9 cellular contexts compared by ENCODE assay signal in genomic region chr1:52867060-52867845, GRCh38. TPM values are rescaled to one million over a fixed set of nuclear protein-coding genes. Genes with fewer than 3 reads are reported as not detected.
A peak's percentile ranks its signal among the peaks of the same experiment; 100 is the strongest.
DNase-seq lines count a peak whose midpoint lies in the region; ATAC-seq and TF ChIP-seq lines count a peak whose summit lies in the region.
"Had no signal": no experiment of that assay in that cellular context is flagged by ENCODE, and none has a peak within 500 bp of the region (broad histone marks: within the 10 kb centered on the region; RNA-seq: fewer than 3 reads in every experiment).

No MANE protein-coding gene starts in this region.

- H2AK5ac ChIP-seq in mesendoderm (ENCODE audit: low read length), result no peak overlapping the region

- H3K18ac ChIP-seq in mesendoderm (ENCODE audit: low read length), result no peak overlapping the region

- H4K8ac ChIP-seq in mesendoderm (ENCODE audit: low read depth, low read length), result no peak overlapping the region

- H3K4me2 ChIP-seq in hepatocyte, result peak overlapping the region; percentile 39
- no peak overlapping the region for H3K4me2 ChIP-seq in mesendoderm (ENCODE audit: low read length)

- DNase-seq in hepatocyte (ENCODE audit: low spot score) (peak; percentile 42), mesendoderm (no peak), iPS-NIHi11 (ENCODE audit: low spot score) (no peak), CD1c-positive myeloid dendritic cell (ENCODE audit: extremely low spot score) (no peak), posterior vena cava (ENCODE audit: low spot score) (no peak)

- H3K36me3 ChIP-seq in hepatocyte (replicated peaks; ENCODE audit: insufficient read depth, low read depth) (no peaks in the 10 kb centered on the region), mesendoderm (ENCODE audit: control insufficient read depth, insufficient read depth, low read length) (no peaks in the 10 kb centered on the region)

- no peak overlapping the region for H3K4ac ChIP-seq in mesendoderm (ENCODE audit: low read depth, low read length)

- no peak overlapping the region for H2BK5ac ChIP-seq in mesendoderm (ENCODE audit: low read length)

- WGBS in hepatocyte (ENCODE audit: low lambda C conversion rate, missing lambda C conversion rate), result 55% methylated on average over 2 of the region's 2 CpGs
- no CpG with 5 or more reads among the region's 2 CpGs for WGBS in mesendoderm (ENCODE audit: extremely low coverage, insufficient coverage, low lambda C conversion rate)

- H3K27ac ChIP-seq in hepatocyte (peak overlapping the region; percentile 66), mesendoderm (ENCODE audit: low read depth, low read length) (no peak overlapping the region)

- no peak overlapping the region for H3K56ac ChIP-seq in mesendoderm (ENCODE audit: low read length)

- no peak overlapping the region for H2BK120ac ChIP-seq in mesendoderm (ENCODE audit: low read depth, low read length)

- ATAC-seq in GM18870 (IDR thresholded peaks at IDR 0.05; ENCODE audit: unreplicated experiment) (peak; percentile 94), GM21515 (IDR thresholded peaks at IDR 0.05; ENCODE audit: unreplicated experiment) (peak; percentile 74), HG03280 (IDR thresholded peaks at IDR 0.05; ENCODE audit: unreplicated experiment) (peak; percentile 78)
- ATAC-seq: Right ventricle myocardium inferior had no signal

- no peak overlapping the region for H3K4me3 ChIP-seq in hepatocyte
- H3K4me3 ChIP-seq in mesendoderm (ENCODE audit: low read length), result no peak overlapping the region

- no peaks in the 10 kb centered on the region for H3K79me1 ChIP-seq in mesendoderm (ENCODE audit: low read length)

- TF ChIP-seq CTCF in hepatocyte (IDR thresholded peaks at IDR 0.05; ENCODE audit: poor library complexity), result no peak

- H3K4me1 ChIP-seq in hepatocyte (ENCODE audit: insufficient read depth), result peaks cover 10% of the 10 kb centered on the region
- no peaks in the 10 kb centered on the region for H3K4me1 ChIP-seq in mesendoderm (ENCODE audit: control insufficient read depth, low read depth, low read length)

- no peak overlapping the region for H2AFZ ChIP-seq in hepatocyte

- no peaks in the 10 kb centered on the region for H3K9me2 ChIP-seq in hepatocyte (replicated peaks; ENCODE audit: insufficient read depth)

- no peak overlapping the region for H3K23ac ChIP-seq in mesendoderm (ENCODE audit: low read length)

- H4K5ac ChIP-seq in mesendoderm (ENCODE audit: low read length), result no peak overlapping the region

- H3K27me3 ChIP-seq in hepatocyte (no peaks in the 10 kb centered on the region), mesendoderm (ENCODE audit: insufficient read depth, low read length, poor library complexity) (no peaks in the 10 kb centered on the region)

- no peak overlapping the region for H3K9ac ChIP-seq in mesendoderm (ENCODE audit: low read length)

- H2BK15ac ChIP-seq in mesendoderm (replicated peaks; ENCODE audit: low read depth), result no peak overlapping the region

- H3K79me2 ChIP-seq in hepatocyte (no peaks in the 10 kb centered on the region), mesendoderm (ENCODE audit: control insufficient read depth, insufficient read depth, low read length) (no peaks in the 10 kb centered on the region)

- intact Hi-C loops in posterior vena cava (cut with DNase I), result no loop called here

- no peaks in the 10 kb centered on the region for H4K20me1 ChIP-seq in hepatocyte (ENCODE audit: insufficient read depth, poor library complexity, severe bottlenecking)

- H3K9me3 ChIP-seq in hepatocyte (ENCODE audit: low read depth), result no peaks in the 10 kb centered on the region

RNA-seq across cellular contexts. Expression of gene ZYG11A, which starts 24.7 kb away (rescaled TPM):
- total RNA-seq in hepatocyte (1.1 and 1.8 TPM in 2 replicates), posterior vena cava (under 1 TPM in 1 of 2 donors, not detected in 1; 0.05 TPM)
- polyA plus RNA-seq in hepatocyte, result 0.40 TPM in 2 replicates
- polyA plus RNA-seq in mesendoderm (2013, experiment 1 of 2), result 0.45 TPM
- polyA plus RNA-seq in mesendoderm (2013, experiment 2 of 2), result 0.34 TPM
- total RNA-seq: Right ventricle myocardium inferior had no signal

RNA-seq across cellular contexts. Expression of gene ECHDC2, which starts 54.3 kb away (rescaled TPM):
- 46.9 and 67.4 TPM in 2 replicates for total RNA-seq in hepatocyte
- 99.5 and 106 TPM in 2 replicates for polyA plus RNA-seq in hepatocyte
- polyA plus RNA-seq in mesendoderm (2013, experiment 1 of 2), result 3.5 TPM
- polyA plus RNA-seq in mesendoderm (2013, experiment 2 of 2), result 3.4 TPM
- 10 to 100 TPM; 55.4 to 75.1 TPM for total RNA-seq in posterior vena cava

RNA-seq across cellular contexts. Expression of gene SCP2, which starts 59.8 kb away (rescaled TPM):
- 271 and 310 TPM in 2 replicates for total RNA-seq in hepatocyte
- 155 and 201 TPM in 2 replicates for polyA plus RNA-seq in hepatocyte
- 28.4 TPM for polyA plus RNA-seq in mesendoderm (2013, experiment 1 of 2)
- polyA plus RNA-seq in mesendoderm (2013, experiment 2 of 2), result 35.8 TPM
- total RNA-seq in posterior vena cava, result 100 to 1,000 TPM; 101 to 137 TPM
